In the genomic region with DNA sequence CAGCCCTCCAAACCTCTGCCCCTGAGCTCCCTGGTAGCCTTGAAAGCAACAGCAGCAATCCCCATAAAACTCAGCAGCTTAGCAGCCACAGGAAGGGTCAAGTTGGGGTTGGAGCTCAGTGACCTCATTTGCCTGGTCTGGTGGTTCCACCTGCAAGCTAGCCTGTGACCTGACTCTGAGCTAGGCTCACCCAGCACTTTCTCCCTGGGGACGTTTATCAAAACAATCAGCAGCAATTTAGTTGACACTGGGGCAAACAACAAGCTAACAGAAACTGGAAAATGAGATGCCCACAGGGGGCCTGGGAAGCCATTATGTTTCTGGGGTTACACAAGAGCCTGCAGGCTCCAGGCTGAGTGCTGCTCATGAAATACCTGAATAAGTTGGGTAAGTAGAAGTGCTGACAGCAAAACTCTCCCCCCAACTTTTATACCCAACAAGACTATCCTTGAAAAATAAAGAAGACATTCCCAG, we compare ENCODE assay signal across 32 cellular contexts. TPM values are rescaled to one million over a fixed set of nuclear protein-coding genes. Genes with fewer than 3 reads are reported as not detected.
DNase-seq lines count a peak whose midpoint lies in the region; ATAC-seq, FAIRE-seq and TF ChIP-seq lines count a peak whose summit lies in the region.
"Had no signal": no experiment of that assay in that cellular context is flagged by ENCODE, and none has a peak within 500 bp of the region (broad histone marks: within the 10 kb centered on the region; RNA-seq: fewer than 3 reads in every experiment).

No MANE protein-coding gene starts in this region.

- no peak overlapping the region for H3K14ac ChIP-seq in H1 (ENCODE audit: insufficient read length)

- POLR2A ChIA-PET in H1 (lab: Charles Lee; ENCODE audit: partially characterized antibody) = interaction anchor here (1.1 to 3.9 kb wide), 8 partner anchors 9 to 58 kb away, joined by 3 to 29 read pairs (median 6); a partner anchor contains a TSS

- no peak overlapping the region for H2BK15ac ChIP-seq in H1 (ENCODE audit: low read length)

- peak; percentile 66 for FAIRE-seq in H1 (lab: Jason Lieb, UNC)
- FAIRE-seq: astrocyte, endothelial cell of umbilical vein, small intestine had no signal

- H3K4me2 ChIP-seq in H1 (ENCODE audit: insufficient read depth in 1 of 2, low read depth in 2 of 2, low read length in 2 of 2) = no peak overlapping the region

- H3K23me2 ChIP-seq in H1 (ENCODE audit: low read depth, low read length) = no peaks in the 10 kb centered on the region; the same call in 1 of the 2 replicates

- H3K9me3 ChIP-seq in H1 (ENCODE audit: insufficient read depth in 2 of 2, low read depth in 1 of 2, low read length in 1 of 2) (peaks cover 19 to 32% of the 10 kb centered on the region in 2 experiments), psoas muscle (peaks cover 9% of the 10 kb centered on the region)
- H3K9me3 ChIP-seq: neutrophil, prostate gland, suprapubic skin had no signal

- TF ChIP-seq RAD21 in H1 (IDR thresholded peaks at IDR 0.05 in 1 of 2, conservative IDR thresholded peaks at IDR 0.05 in 1 of 2; ENCODE audit: low read depth in 2 of 2, low read length in 2 of 2) = 0 out of 4 replicates have a peak, but pooled peaks of 1 of the 2 experiments have one; percentile 4

- H2AK5ac ChIP-seq in H1 (ENCODE audit: low read depth, low read length) = no peak overlapping the region

- H4K20me1 ChIP-seq in H1 (replicated peaks in 1 of 2; ENCODE audit: control insufficient read depth in 1 of 2, insufficient read depth in 2 of 2, low read length in 2 of 2) = no peaks in the 10 kb centered on the region

- H3K79me2 ChIP-seq in H1 (ENCODE audit: control insufficient read depth in 1 of 2, insufficient read depth in 2 of 2, low read length in 2 of 2) = no peaks in the 10 kb centered on the region

- no peak for TF ChIP-seq POLR2A in NB4 (IDR thresholded peaks at IDR 0.05; ENCODE audit: extremely low read depth, insufficient read length)
- TF ChIP-seq POLR2A in H1 (IDR thresholded peaks at IDR 0.05; ENCODE audit: control extremely low read depth in 1 of 2, low read depth in 2 of 2, low read length in 2 of 2) = no peak; a peak in 1 of 3 replicates

- H3K36me3 ChIP-seq in H1 (ENCODE audit: control insufficient read depth in 2 of 4, insufficient read depth in 4 of 4, low read length in 3 of 4) (peaks cover 6 to 33% (median 23%) of the 10 kb centered on the region in 4 experiments), psoas muscle (ENCODE audit: insufficient read depth in 1 of 2, low read depth in 1 of 2) (peaks cover 0 to 26% of the 10 kb centered on the region in 2 donors)

- H4K8ac ChIP-seq in H1 (ENCODE audit: extremely low read depth, insufficient read depth, low read length) = no peak overlapping the region

- WGBS in H1 (ENCODE audit: extremely low coverage in 1 of 2, insufficient coverage in 1 of 2, insufficient read length in 1 of 2, insufficient replicate concordance in 2 of 2, low coverage in 1 of 2, low lambda C conversion rate in 2 of 2, missing lambda C conversion rate in 1 of 2), 2 experiments = 47% methylated on average over 1 of the region's 1 CpG; no CpG with 5 or more reads in 1 of the 2 experiments
- 60 to 79% (median 74%) methylated on average over 1 of the region's 1 CpG for WGBS in psoas muscle, 3 donors

- H3K18ac ChIP-seq in H1 (ENCODE audit: extremely low read depth, low read length) = no peak overlapping the region

- no peak overlapping the region for H3K27ac ChIP-seq in H1 (ENCODE audit: low read depth, low read length)
- H3K27ac ChIP-seq in psoas muscle = peak overlapping the region; percentile 91
- H3K27ac ChIP-seq: neutrophil, SK-N-MC had no signal

- no peak overlapping the region for H2BK12ac ChIP-seq in H1 (ENCODE audit: low read depth, low read length)

- ATAC-seq in psoas muscle (no peak), HG03342 (IDR thresholded peaks at IDR 0.05; ENCODE audit: unreplicated experiment) (no peak), GM19395 (IDR thresholded peaks at IDR 0.05; ENCODE audit: unreplicated experiment) (no peak)
- ATAC-seq: activated CD8-positive, alpha-beta memory T cell treated with anti-CD3 and anti-CD28 coated beads, Interleukin-2, amount 10 ng/mL, durations not matched to agents 7 days and 5 days; CD8-positive, alpha-beta T cell; heart left ventricle; stimulated activated effector memory CD8-positive, alpha-beta T cell treated with anti-CD3 and anti-CD28 coated beads, Interleukin-12 subunit alpha, Interleukin-12 subunit beta, amount 100 ng/mL, for 72 hours had no signal

- no peak overlapping the region for H4K91ac ChIP-seq in H1 (replicated peaks; ENCODE audit: insufficient read length, low read length)

- peak in 1 of 2 experiments; percentile 65; a peak in 1 of 3 replicates for TF ChIP-seq EP300 in H1 (IDR thresholded peaks at IDR 0.05; ENCODE audit: borderline replicate concordance in 1 of 2, low read depth in 2 of 2, low read length in 2 of 2)

- TF ChIP-seq CTCF in NB4 (IDR thresholded peaks at IDR 0.05; ENCODE audit: low read depth, low read length) (no peak), H1 (IDR thresholded peaks at IDR 0.05; ENCODE audit: control extremely low read depth in 1 of 3, insufficient read depth in 1 of 3, low read depth in 1 of 3, low read length in 3 of 3) (no peak), psoas muscle (IDR thresholded peaks at IDR 0.05) (no peak)

- H3K4me1 ChIP-seq in H1 (replicated peaks in 1 of 4; ENCODE audit: control insufficient read depth in 3 of 4, insufficient read depth in 4 of 4, low read length in 3 of 4) (peaks cover 8 to 21% (median 16%) of the 10 kb centered on the region in 4 experiments), psoas muscle (peaks cover 25% of the 10 kb centered on the region)

- H3K4ac ChIP-seq in H1 (replicated peaks; ENCODE audit: insufficient read length, low read depth, low read length) = no peak overlapping the region

- CTCF ChIA-PET in H1 (lab: Charles Lee; ENCODE audit: partially characterized antibody) = interaction anchor here (0.8 to 5.8 kb wide), 6 partner anchors 9 to 233 kb away, joined by 3 to 49 read pairs (median 6); no protein-coding TSS in a partner anchor

- H3K79me1 ChIP-seq in H1 (ENCODE audit: low read depth, low read length) = no peaks in the 10 kb centered on the region; the same call in 1 of the 2 replicates

- H3K4me3 ChIP-seq in NB4 (ENCODE audit: low read depth, low read length) (no peak overlapping the region), H1 (ENCODE audit: extremely low read depth in 1 of 4, insufficient read depth in 2 of 4, low read depth in 3 of 4, low read length in 4 of 4) (no peak overlapping the region), psoas muscle (no peak overlapping the region)
- H3K4me3 ChIP-seq: heart left ventricle, prostate gland, SK-N-MC, suprapubic skin had no signal

- no peak overlapping the region for H2BK120ac ChIP-seq in H1 (replicated peaks; ENCODE audit: low read depth, low read length)

- no peak overlapping the region for H2BK20ac ChIP-seq in H1 (ENCODE audit: low read length)

- no peak overlapping the region for H3K9ac ChIP-seq in H1 (replicated peaks in 1 of 4; ENCODE audit: extremely low read depth in 1 of 4, low read depth in 3 of 4, low read length in 3 of 4)

- intact Hi-C loops in psoas muscle (cut with DNase I) = loop anchor here in 1 of 2 donors (5.0 to 10.0 kb wide), 2 partner anchors 40 to 292 kb away; no protein-coding TSS in a partner anchor

- DNase-seq in NCI-H146 (lab: John Stamatoyannopoulos, UW) (peak; percentile 9), NCI-H146 treated with DMSO at 0.1 percent for 48 hours (lab: John Stamatoyannopoulos, UW; ENCODE audit: unreplicated experiment) (no peak), NB4 (ENCODE audit: low read depth) (peak; percentile 39), H1 (ENCODE audit: low read depth in 1 of 2, low spot score in 2 of 2) (no peak), psoas muscle (no peak), dedifferentiated amniotic fluid mesenchymal stem cell (ENCODE audit: extremely low spot score) (no peak)
- DNase-seq: 8988T; activated CD4-positive, alpha-beta T cell treated with anti-CD3 and anti-CD28 coated beads for 48 hours; activated CD8-positive, alpha-beta memory T cell treated with anti-CD3 and anti-CD28 coated beads, Interleukin-2, amount 10 ng/mL, durations not matched to agents 7 days and 5 days; AML-193; caudate nucleus; CD8-positive, alpha-beta T cell; GF-D8; HCEC 1CT; heart left ventricle; MM.1S; NCI-H187; RPMI8226; small intestine; T-helper 2 cell had no signal

- no peak overlapping the region for H3K56ac ChIP-seq in H1 (replicated peaks; ENCODE audit: insufficient read length, low read depth, low read length)

- no peak overlapping the region for H2BK5ac ChIP-seq in H1 (ENCODE audit: low read depth, low read length)

- no peak overlapping the region for H3K23ac ChIP-seq in H1 (ENCODE audit: insufficient read length)

- no peak overlapping the region for H2AFZ ChIP-seq in H1 (ENCODE audit: low read length)

- H3K27me3 ChIP-seq in H1 (replicated peaks in 1 of 4; ENCODE audit: control insufficient read depth in 3 of 4, extremely low read depth in 1 of 4, insufficient read depth in 3 of 4, low read length in 3 of 4) (no peaks in the 10 kb centered on the region), psoas muscle (ENCODE audit: insufficient read depth in 3 of 3, low read length in 2 of 3) (no peaks in the 10 kb centered on the region)
- H3K27me3 ChIP-seq: heart left ventricle, suprapubic skin had no signal

- H4K5ac ChIP-seq in H1 (ENCODE audit: insufficient read length, low read depth, low read length) = no peak overlapping the region

RNA-seq across cellular contexts. Expression of a gene that starts 22.4 kb away (rescaled TPM):
- total RNA-seq in H1 (2021; fragmentation: NEBNext Ultra II Directional; extraction: Animal tissue kit (Norgen Biotek cat#: 25700)) = 1.0 and 1.6 TPM in 2 replicates
- 0.98 and 1.3 TPM in 2 replicates for polyA plus RNA-seq in H1 (2011; rRNA removed)
- 0.81 TPM for polyA plus RNA-seq in H1 (2011; cell fraction: cytosol; rRNA removed)
- 4.0 TPM for polyA plus RNA-seq in H1 (2011; cell fraction: nucleus; rRNA removed)
- polyA plus RNA-seq in H1 (2012, experiment 1 of 2) = 0.43 to 1.7 TPM (median 1.5 TPM) in 4 replicates
- 0.07 TPM for polyA plus RNA-seq in H1 (2012, experiment 2 of 2)
- polyA plus RNA-seq in H1 (2013, experiment 1 of 2) = 0.57 TPM
- 0.42 TPM for polyA plus RNA-seq in H1 (2013, experiment 2 of 2)
- 0.80 and 2.0 TPM in 2 replicates for polyA minus RNA-seq in H1 (2011; rRNA and poly(A)+ RNA removed)
- polyA minus RNA-seq in H1 (2011; cell fraction: cytosol; rRNA and poly(A)+ RNA removed) = not detected
- polyA minus RNA-seq in H1 (2011; cell fraction: nucleus; rRNA and poly(A)+ RNA removed) = 2.5 TPM
- under 1 TPM in 1 of 4 donors, not detected in 3; 0.15 TPM for total RNA-seq in psoas muscle
- polyA plus RNA-seq in psoas muscle = under 1 TPM in 1 of 3 donors, not detected in 2; 0.12 TPM
- total RNA-seq: activated CD8-positive, alpha-beta memory T cell treated with anti-CD3 and anti-CD28 coated beads, Interleukin-2, amount 10 ng/mL, durations not matched to agents 7 days and 5 days; activated T-helper 1 cell treated with anti-CD3 and anti-CD28 coated beads, Interleukin-12 subunit alpha, Interleukin-12 subunit beta, Interleukin-2, Interleukin-4 antibody, amounts not matched to agents 30 ng/mL and 10 ng/mL and 1 ng/mL, durations not matched to agents 14 hours and 24 hours and 36 hours; astrocyte; CD8-positive, alpha-beta T cell; dermis microvascular lymphatic vessel endothelial cell; endothelial cell of umbilical vein; lung microvascular endothelial cell; prostate gland; suprapubic skin had no signal
- polyA plus RNA-seq: endothelial cell of umbilical vein had no signal

RNA-seq across cellular contexts. Expression of a gene that starts 52.5 kb away (rescaled TPM):
- 14.9 and 15.8 TPM in 2 replicates for total RNA-seq in H1 (2021; fragmentation: NEBNext Ultra II Directional; extraction: Animal tissue kit (Norgen Biotek cat#: 25700))
- polyA plus RNA-seq in H1 (2011; rRNA removed) = 12.7 and 22.1 TPM in 2 replicates
- 16.7 TPM for polyA plus RNA-seq in H1 (2011; cell fraction: cytosol; rRNA removed)
- 81.5 TPM for polyA plus RNA-seq in H1 (2011; cell fraction: nucleus; rRNA removed)
- 7.7 to 11.9 TPM (median 10.0 TPM) in 4 replicates for polyA plus RNA-seq in H1 (2012, experiment 1 of 2)
- polyA plus RNA-seq in H1 (2012, experiment 2 of 2) = 5.0 TPM
- polyA plus RNA-seq in H1 (2013, experiment 1 of 2) = 7.4 TPM
- 7.4 TPM for polyA plus RNA-seq in H1 (2013, experiment 2 of 2)
- 12.4 and 18.2 TPM in 2 replicates for polyA minus RNA-seq in H1 (2011; rRNA and poly(A)+ RNA removed)
- 10.6 TPM for polyA minus RNA-seq in H1 (2011; cell fraction: cytosol; rRNA and poly(A)+ RNA removed)
- 30.4 TPM for polyA minus RNA-seq in H1 (2011; cell fraction: nucleus; rRNA and poly(A)+ RNA removed)
- total RNA-seq in psoas muscle = under 1 TPM in 3 of 4 donors, not detected in 1; 0.29 to 0.44 (median 0.34) TPM
- polyA plus RNA-seq in psoas muscle = under 1 TPM in 2 of 3 donors, not detected in 1; 0.03 to 0.20 TPM
- total RNA-seq: activated T-helper 1 cell treated with anti-CD3 and anti-CD28 coated beads, Interleukin-12 subunit alpha, Interleukin-12 subunit beta, Interleukin-2, Interleukin-4 antibody, amounts not matched to agents 30 ng/mL and 10 ng/mL and 1 ng/mL, durations not matched to agents 14 hours and 24 hours and 36 hours; dermis microvascular lymphatic vessel endothelial cell; endothelial cell of umbilical vein; lung microvascular endothelial cell had no signal
- polyA plus RNA-seq: endothelial cell of umbilical vein, heart left ventricle had no signal

RNA-seq across cellular contexts. Expression of a gene that starts 57.4 kb away (rescaled TPM):
- total RNA-seq in H1 (2021; fragmentation: NEBNext Ultra II Directional; extraction: Animal tissue kit (Norgen Biotek cat#: 25700)) = 119 and 132 TPM in 2 replicates
- polyA plus RNA-seq in H1 (2011; rRNA removed) = 50.4 and 60.8 TPM in 2 replicates
- 71.9 TPM for polyA plus RNA-seq in H1 (2011; cell fraction: cytosol; rRNA removed)
- polyA plus RNA-seq in H1 (2011; cell fraction: nucleus; rRNA removed) = 21.8 TPM
- polyA plus RNA-seq in H1 (2012, experiment 1 of 2) = 65.1 to 143 TPM (median 74.3 TPM) in 4 replicates
- polyA plus RNA-seq in H1 (2012, experiment 2 of 2) = 46.4 TPM
- 69.6 TPM for polyA plus RNA-seq in H1 (2013, experiment 1 of 2)
- 78.9 TPM for polyA plus RNA-seq in H1 (2013, experiment 2 of 2)
- polyA minus RNA-seq in H1 (2011; rRNA and poly(A)+ RNA removed) = 15.4 and 18.7 TPM in 2 replicates
- 37.4 TPM for polyA minus RNA-seq in H1 (2011; cell fraction: cytosol; rRNA and poly(A)+ RNA removed)
- 26.2 TPM for polyA minus RNA-seq in H1 (2011; cell fraction: nucleus; rRNA and poly(A)+ RNA removed)
- total RNA-seq in psoas muscle = 100 to 1,000 TPM in 3 of 4 donors, 10 to 100 TPM in 1; 98.0 to 191 (median 142) TPM
- 100 to 1,000 TPM; 167 to 248 (median 176) TPM for polyA plus RNA-seq in psoas muscle

Comparison
In these comparisons a context has a peak if more than half of its experiments do, and no peak if none do; other contexts are left out.
1. DNase-seq: peak in NCI-H146 (single experiment) and NB4 (single experiment); none in NCI-H146 treated with DMSO at 0.1 percent for 48 hours (single experiment), H1 (0 of 2), psoas muscle (0 of 2) and dedifferentiated amniotic fluid mesenchymal stem cell (single experiment).
2. RNA of a gene that starts 52.5 kb away (total RNA-seq): 14.9 to 15.8 TPM in H1; 0.29 to 0.44 TPM in psoas muscle; every median in the first group is over 10 times any median in the second.